Comparison of ENCODE assay signal across 18 cellular contexts in genomic region chr17:81068411-81068810, GRCh38. TPM values are rescaled to one million over a fixed set of nuclear protein-coding genes. Genes with fewer than 3 reads are reported as not detected.
A peak's percentile ranks its signal among the peaks of the same experiment; 100 is the strongest.
DNase-seq lines count a peak whose midpoint lies in the region; ATAC-seq, FAIRE-seq and TF ChIP-seq lines count a peak whose summit lies in the region.
"Had no signal": no experiment of that assay in that cellular context is flagged by ENCODE, and none has a peak within 500 bp of the region (broad histone marks: within the 10 kb centered on the region; RNA-seq: fewer than 3 reads in every experiment).

No MANE protein-coding gene starts in this region.

- no peak overlapping the region for H2BK5ac ChIP-seq in neuronal stem cell (ENCODE audit: low read length)

- TF ChIP-seq RAD21 in liver (IDR thresholded peaks at IDR 0.05) (no peak), HepG2 (CRISPR knock-in tag; IDR thresholded peaks at IDR 0.05) (no peak)

- no peak for FAIRE-seq in HepG2 (lab: Jason Lieb, UNC)
- FAIRE-seq: GM18507, HTR-8/SVneo had no signal

- in situ Hi-C loops in HepG2 (cut with HindIII; ENCODE audit: extremely low pct_ligation_motif_present, low pct_unique_long_range_greater_than_20kb) (no loop called here), GM13976 (cut with MboI; ENCODE audit: low sequenced_read_pairs, unreplicated experiment) (no loop called here)

- 91% methylated on average over 15 of the region's 15 CpGs for WGBS in liver
- 98% methylated on average over 11 of the region's 15 CpGs for WGBS in HepG2 (ENCODE audit: low lambda C conversion rate)
- no CpG with 5 or more reads among the region's 15 CpGs for WGBS in neuronal stem cell (ENCODE audit: extremely low coverage in 2 of 2, insufficient read length in 2 of 2, insufficient replicate concordance in 1 of 2), 2 donors

- H3K4me3 ChIP-seq in liver (ENCODE audit: low read depth in 1 of 3, low read length in 3 of 3) (no peak overlapping the region), HepG2 (replicated peaks in 1 of 3; ENCODE audit: insufficient read depth in 1 of 3, low read depth in 2 of 3, low read length in 3 of 3) (no peak overlapping the region), dorsolateral prefrontal cortex (no peak overlapping the region), neuronal stem cell (ENCODE audit: low read length in 2 of 2) (no peak overlapping the region)
- H3K4me3 ChIP-seq: BLaER1, GM23248 had no signal

- H3K4me3 Mint-ChIP-seq in activated CD4-positive, alpha-beta T cell treated with anti-CD3 and anti-CD28 coated beads for 36 hours = no peak overlapping the region
- H3K4me3 Mint-ChIP-seq: CD4-positive, alpha-beta T cell had no signal

- peaks cover 2% of the 10 kb centered on the region for H3K4me1 Mint-ChIP-seq in activated CD4-positive, alpha-beta T cell treated with anti-CD3 and anti-CD28 coated beads for 36 hours

- H3K4me2 ChIP-seq in HepG2 (ENCODE audit: low read depth, low read length) (no peak overlapping the region), neuronal stem cell (ENCODE audit: insufficient read depth, low read length, poor library complexity, severe bottlenecking) (no peak overlapping the region)

- no peak for TF ChIP-seq CTCF in liver (IDR thresholded peaks at IDR 0.05; ENCODE audit: low read depth, low read length, missing input control)
- TF ChIP-seq CTCF in HepG2 (CRISPR knock-in tag; IDR thresholded peaks at IDR 0.05) = no peak
- no peak for TF ChIP-seq CTCF in dorsolateral prefrontal cortex (IDR thresholded peaks at IDR 0.05 in 54 of 56, conservative IDR thresholded peaks at IDR 0.05 in 2 of 56; ENCODE audit: low read depth in 1 of 56, partially characterized antibody in 56 of 56)
- no peak for TF ChIP-seq CTCF in GM13976 (IDR thresholded peaks at IDR 0.05; ENCODE audit: borderline replicate concordance, control extremely low read depth, extremely low read depth, insufficient read depth, missing control alignments)

- H3K27me3 Mint-ChIP-seq in activated CD4-positive, alpha-beta T cell treated with anti-CD3 and anti-CD28 coated beads for 36 hours = no peaks in the 10 kb centered on the region
- H3K27me3 Mint-ChIP-seq: CD4-positive, alpha-beta T cell had no signal

- no peaks in the 10 kb centered on the region for H3K36me3 Mint-ChIP-seq in activated CD4-positive, alpha-beta T cell treated with anti-CD3 and anti-CD28 coated beads for 36 hours (ENCODE audit: low read depth)

- no peaks in the 10 kb centered on the region for H3K79me2 ChIP-seq in HepG2 (ENCODE audit: insufficient read depth, low read length)

- H2BK12ac ChIP-seq in neuronal stem cell (ENCODE audit: low read length) = no peak overlapping the region

- H3K9me3 Mint-ChIP-seq in activated CD4-positive, alpha-beta T cell treated with anti-CD3 and anti-CD28 coated beads for 36 hours (ENCODE audit: low read depth) = no peaks in the 10 kb centered on the region
- H3K9me3 Mint-ChIP-seq: CD4-positive, alpha-beta T cell had no signal

- H3K18ac ChIP-seq in neuronal stem cell (ENCODE audit: low read length) = no peak overlapping the region

- no TSS peak for BruUV-seq in HepG2 (replicated peaks; lab: Mats Ljungman, UMichigan)

- DNase-seq in HepG2 (ENCODE audit: low spot score) (no peak), dorsolateral prefrontal cortex (no peak), neuronal stem cell (ENCODE audit: low spot score) (no peak), GM13976 (ENCODE audit: low spot score) (no peak)
- no peak for DNase-seq in activated CD4-positive, alpha-beta T cell treated with anti-CD3 and anti-CD28 coated beads for 36 hours
- DNase-seq: 8988T; AML-193; Calu3; CD4-positive, alpha-beta T cell; DMS 273 treated with DMSO at 0.1 percent for 48 hours; GM23248; H7 had no signal

- no peak for TF ChIP-seq POLR2A in HepG2 (IDR thresholded peaks at IDR 0.05; ENCODE audit: insufficient read depth in 1 of 2, low read depth in 2 of 2, low read length in 2 of 2)

- intact Hi-C loops in HepG2 (cut with micrococcal nuclease; ENCODE audit: unreplicated experiment) = no loop called here
- intact Hi-C loops in dorsolateral prefrontal cortex (cut with DNase I) = no loop called here
- intact Hi-C loops in activated CD4-positive, alpha-beta T cell treated with anti-CD3 and anti-CD28 coated beads for 36 hours (cut with DNase I, micrococcal nuclease) = no loop called here

- no peak overlapping the region for H3K14ac ChIP-seq in neuronal stem cell (ENCODE audit: low read length)

- CTCF ChIA-PET in HepG2 (lab: Yijun Ruan, JAX; ENCODE audit: low intra/inter-chr PET ratio, low total read pairs) = no interaction called here
- CTCF ChIA-PET in activated CD4-positive, alpha-beta T cell treated with anti-CD3 and anti-CD28 coated beads for 36 hours (lab: Charles Lee) = no interaction called here

- peaks cover 5% of the 10 kb centered on the region for H3K79me1 ChIP-seq in neuronal stem cell (ENCODE audit: low read depth, low read length)

- no peak overlapping the region for H3K4ac ChIP-seq in neuronal stem cell (ENCODE audit: low read length)

- TF ChIP-seq EP300 in HepG2 (IDR thresholded peaks at IDR 0.05; ENCODE audit: low read depth in 2 of 2, low read length in 2 of 2) = no peak
- TF ChIP-seq EP300 in HepG2 (CRISPR knock-in tag; IDR thresholded peaks at IDR 0.05; ENCODE audit: borderline replicate concordance) = no peak

- POLR2A ChIA-PET in HepG2 (lab: Yijun Ruan, JAX) = no interaction called here
- POLR2A ChIA-PET in activated CD4-positive, alpha-beta T cell treated with anti-CD3 and anti-CD28 coated beads for 36 hours (lab: Charles Lee) = no interaction called here

- H3K9me3 ChIP-seq in liver (ENCODE audit: control insufficient read depth in 4 of 4, low read length in 3 of 4) (no peaks in the 10 kb centered on the region), HepG2 (ENCODE audit: low read length) (no peaks in the 10 kb centered on the region), neuronal stem cell (replicated peaks in 1 of 2; ENCODE audit: control insufficient read depth in 2 of 2, insufficient read depth in 1 of 2, low read depth in 1 of 2, low read length in 2 of 2) (no peaks in the 10 kb centered on the region)
- H3K9me3 ChIP-seq: BLaER1 had no signal

- peaks cover 32 to 64% (median 51%) of the 10 kb centered on the region in 4 donors for H3K4me1 ChIP-seq in liver (ENCODE audit: control insufficient read depth in 4 of 4, insufficient read depth in 4 of 4, low read length in 3 of 4)
- H3K4me1 ChIP-seq in HepG2 (ENCODE audit: insufficient read depth, low read length) = peaks cover 34% of the 10 kb centered on the region
- peaks cover 23 to 28% of the 10 kb centered on the region in 2 donors for H3K4me1 ChIP-seq in neuronal stem cell (ENCODE audit: control insufficient read depth in 2 of 2, insufficient read depth in 1 of 2, low read depth in 1 of 2, low read length in 2 of 2)

- H2BK120ac ChIP-seq in neuronal stem cell (ENCODE audit: low read depth, low read length) = no peak overlapping the region

- H3K27ac Mint-ChIP-seq in activated CD4-positive, alpha-beta T cell treated with anti-CD3 and anti-CD28 coated beads for 36 hours = no peak overlapping the region
- H3K27ac Mint-ChIP-seq: CD4-positive, alpha-beta T cell had no signal

- ATAC-seq in HepG2 (no peak), HG03442 (IDR thresholded peaks at IDR 0.05; ENCODE audit: unreplicated experiment) (no peak)
- no peak for ATAC-seq in activated CD4-positive, alpha-beta T cell treated with anti-CD3 and anti-CD28 coated beads for 36 hours

- H4K91ac ChIP-seq in neuronal stem cell (ENCODE audit: low read depth, low read length, poor library complexity) = no peak overlapping the region

- H3K27me3 ChIP-seq in liver (ENCODE audit: control insufficient read depth in 4 of 4, insufficient read depth in 4 of 4, low read length in 3 of 4) (no peaks in the 10 kb centered on the region), HepG2 (ENCODE audit: control insufficient read depth in 1 of 2, insufficient read depth in 2 of 2, low read length in 2 of 2) (no peaks in the 10 kb centered on the region), dorsolateral prefrontal cortex (no peaks in the 10 kb centered on the region), neuronal stem cell (ENCODE audit: control insufficient read depth in 3 of 3, insufficient read depth in 3 of 3, low read depth in 1 of 3, low read length in 3 of 3) (no peaks in the 10 kb centered on the region)

- H3K23ac ChIP-seq in neuronal stem cell (ENCODE audit: low read depth, low read length, poor library complexity) = no peak overlapping the region

- peak overlapping the region; percentile 27 for H2AK5ac ChIP-seq in neuronal stem cell (ENCODE audit: low read depth, low read length)

- H3K9ac ChIP-seq in liver (ENCODE audit: low read depth in 1 of 2, low read length in 2 of 2) (peak overlapping the region; percentile 21 to 47), HepG2 (ENCODE audit: insufficient read depth, low read depth, low read length) (no peak overlapping the region), neuronal stem cell (ENCODE audit: low read depth, low read length, poor library complexity) (peak overlapping the region; percentile 57)
- H3K9ac ChIP-seq: BLaER1, GM23248 had no signal

- H4K20me1 ChIP-seq in HepG2 (ENCODE audit: insufficient read depth, low read length) = no peaks in the 10 kb centered on the region; the same call in 1 of the 2 replicates

- H2AFZ ChIP-seq in HepG2 (ENCODE audit: low read length) = no peak overlapping the region
- no peak overlapping the region for H2AFZ ChIP-seq in neuronal stem cell (ENCODE audit: low read length)
- H2AFZ ChIP-seq: GM23248 had no signal

- H3K27ac ChIP-seq in liver (ENCODE audit: low read depth in 1 of 2, low read length in 2 of 2) = peak overlapping the region; percentile 84 to 91
- H3K27ac ChIP-seq in HepG2 (ENCODE audit: extremely low read length, insufficient read depth, low read length) = no peak overlapping the region
- H3K27ac ChIP-seq in dorsolateral prefrontal cortex = peak overlapping the region in 48 of 59 donors; percentile 7 to 96 (median 57)
- H3K27ac ChIP-seq in neuronal stem cell (replicated peaks; ENCODE audit: low read length) = no peak overlapping the region
- H3K27ac ChIP-seq in temporal lobe (ENCODE audit: low read depth, low read length) = peak overlapping the region; percentile 50
- H3K27ac ChIP-seq: BLaER1, GM23248 had no signal

- H2BK15ac ChIP-seq in neuronal stem cell (ENCODE audit: low read length) = no peak overlapping the region

- H3K36me3 ChIP-seq in liver (ENCODE audit: control insufficient read depth in 4 of 4, insufficient read depth in 3 of 4, low read depth in 1 of 4, low read length in 3 of 4) = peaks cover 0 to 4% (median 2%) of the 10 kb centered on the region in 4 donors
- peaks cover 7 to 9% of the 10 kb centered on the region in 2 experiments; a peak in 4 of 5 replicates for H3K36me3 ChIP-seq in HepG2 (replicated peaks in 1 of 2; ENCODE audit: control insufficient read depth in 1 of 2, insufficient read depth in 2 of 2, low read length in 2 of 2)
- peaks cover 0 to 35% of the 10 kb centered on the region in 2 donors for H3K36me3 ChIP-seq in neuronal stem cell (replicated peaks in 1 of 2; ENCODE audit: control insufficient read depth in 2 of 2, insufficient read depth in 2 of 2, low read length in 2 of 2)
- H3K36me3 ChIP-seq: BLaER1 had no signal

- no peak overlapping the region for H4K8ac ChIP-seq in neuronal stem cell (ENCODE audit: low read depth, low read length)

RNA-seq across cellular contexts. Expression of gene BAIAP2, which starts 33.5 kb away (rescaled TPM):
- total RNA-seq in liver = 10 to 100 TPM in 1 of 2 donors, 1 to 10 TPM in 1; 8.1 to 42.5 TPM
- polyA plus RNA-seq in liver = 10 to 100 TPM; 47.3 to 61.3 TPM
- 16.3 and 22.5 TPM in 2 replicates for total RNA-seq in HepG2 (2016; rRNA removed; fragmentation: Illumina TruSeq; extraction: Trizol)
- total RNA-seq in HepG2 (2016; cell fraction: cytosol; rRNA removed; fragmentation: Illumina TruSeq; extraction: Trizol; ENCODE audit: low read depth) = 8.5 and 9.9 TPM in 2 replicates
- 15.1 and 19.9 TPM in 2 replicates for total RNA-seq in HepG2 (2016; cell fraction: insoluble cytoplasmic fraction; rRNA removed; fragmentation: Illumina TruSeq; extraction: Trizol)
- 11.6 and 11.8 TPM in 2 replicates for total RNA-seq in HepG2 (2016; cell fraction: membrane; rRNA removed; fragmentation: Illumina TruSeq; extraction: Trizol)
- 15.9 and 21.1 TPM in 2 replicates for total RNA-seq in HepG2 (2016; cell fraction: nucleus; rRNA removed; fragmentation: Illumina TruSeq; extraction: Trizol)
- polyA plus RNA-seq in HepG2 (2011; rRNA removed) = 24.0 and 29.8 TPM in 2 replicates
- polyA plus RNA-seq in HepG2 (2011; cell fraction: cytosol; rRNA removed) = 14.8 and 22.5 TPM in 2 replicates
- polyA plus RNA-seq in HepG2 (2011; cell fraction: nucleus; rRNA removed) = 101 and 122 TPM in 2 replicates
- polyA plus RNA-seq in HepG2 (2012) = 34.4 and 34.9 TPM in 2 replicates
- 3.9 and 4.4 TPM in 2 replicates for polyA plus RNA-seq in HepG2 (2016; cell fraction: cytosol; fragmentation: Illumina TruSeq; extraction: Trizol; ENCODE audit: low read depth)
- 14.7 and 22.4 TPM in 2 replicates for polyA plus RNA-seq in HepG2 (2016; cell fraction: insoluble cytoplasmic fraction; fragmentation: Illumina TruSeq; extraction: Trizol; ENCODE audit: low read depth)
- polyA plus RNA-seq in HepG2 (2016; cell fraction: membrane; fragmentation: Illumina TruSeq; extraction: Trizol; ENCODE audit: low read depth) = 6.8 and 8.2 TPM in 2 replicates
- 38.9 and 40.0 TPM in 2 replicates for polyA plus RNA-seq in HepG2 (2016; cell fraction: nucleus; fragmentation: Illumina TruSeq; extraction: Trizol; ENCODE audit: insufficient read depth, low read depth)
- 6.9 and 34.6 TPM in 2 replicates for polyA minus RNA-seq in HepG2 (2011; rRNA and poly(A)+ RNA removed; ENCODE audit: low replicate concordance)
- polyA minus RNA-seq in HepG2 (2011; cell fraction: cytosol; rRNA and poly(A)+ RNA removed) = 19.5 and 20.5 TPM in 2 replicates
- 51.2 and 56.7 TPM in 2 replicates for polyA minus RNA-seq in HepG2 (2011; cell fraction: nucleus; rRNA and poly(A)+ RNA removed)
- total RNA-seq in dorsolateral prefrontal cortex = 100 to 1,000 TPM; 104 to 353 (median 235) TPM
- polyA plus RNA-seq in neuronal stem cell (2013, experiment 1 of 2) = 30.9 TPM
- 31.6 TPM for polyA plus RNA-seq in neuronal stem cell (2013, experiment 2 of 2)
- 20.2 TPM for total RNA-seq in temporal lobe
- 1 to 10 TPM; 4.6 to 5.0 TPM for total RNA-seq in activated CD4-positive, alpha-beta T cell treated with anti-CD3 and anti-CD28 coated beads for 36 hours

Comparison
In these comparisons a context has a peak if more than half of its experiments do, and no peak if none do; other contexts are left out.
1. H3K27ac ChIP-seq: peak in liver (2 of 2), dorsolateral prefrontal cortex (48 of 59) and temporal lobe (single experiment); none in HepG2 (single experiment) and neuronal stem cell (single experiment).